ENCODE assay signal across 20 cellular contexts in genomic region chr16:3652373-3653037, GRCh38. TPM values are rescaled to one million over a fixed set of nuclear protein-coding genes. Genes with fewer than 3 reads are reported as not detected.
DNase-seq lines count a peak whose midpoint lies in the region; ATAC-seq and TF ChIP-seq lines count a peak whose summit lies in the region.
"Had no signal": no experiment of that assay in that cellular context is flagged by ENCODE, and none has a peak within 500 bp of the region (broad histone marks: within the 10 kb centered on the region; RNA-seq: fewer than 3 reads in every experiment).

No MANE protein-coding gene starts in this region.

- intact Hi-C loops in sciatic nerve (cut with DNase I) = no loop called here

- H3K27me3 Mint-ChIP-seq in chondrocyte (ENCODE audit: low read depth) = no peaks in the 10 kb centered on the region
- H3K27me3 Mint-ChIP-seq: activated B cell treated with CpG ODN at 0.5 μM for 24 hours, brain, memory B cell had no signal

- ATAC-seq in sciatic nerve = no peak
- ATAC-seq in GM21786 (IDR thresholded peaks at IDR 0.05; ENCODE audit: unreplicated experiment) = no peak

- DNase-seq in DMS 273 (lab: John Stamatoyannopoulos, UW; ENCODE audit: unreplicated experiment) = peak; percentile 78
- DNase-seq in H7 = peak; percentile 61
- DNase-seq in chondrocyte (ENCODE audit: low spot score) = peak; percentile 68
- DNase-seq in sciatic nerve (ENCODE audit: low spot score) = peak; percentile 52
- no peak for DNase-seq in medulla oblongata (ENCODE audit: extremely low spot score)
- no peak for DNase-seq in A172 (ENCODE audit: low spot score)
- DNase-seq: activated B cell treated with CpG ODN at 0.5 μM for 24 hours; activated naive CD4-positive, alpha-beta T cell treated with Interleukin-2 at 50 U/mL for 16 hours; glutamatergic neuron; immature natural killer cell; MG63; NCI-H187 treated with DMSO at 0.1 percent for 48 hours; nephron progenitor cell; stimulated activated CD4-positive, alpha-beta T cell treated with anti-CD3 and anti-CD28 coated beads, Interleukin-1b, Interleukin-23, amount 100 ng/mL, for 48 hours; testis had no signal

- no peaks in the 10 kb centered on the region for H3K4me1 Mint-ChIP-seq in chondrocyte (ENCODE audit: low read depth)
- H3K4me1 Mint-ChIP-seq: brain had no signal

- H3K36me3 Mint-ChIP-seq in chondrocyte (ENCODE audit: low read depth) = peaks cover 14% of the 10 kb centered on the region

- H3K36me3 ChIP-seq in H7 (replicated peaks; ENCODE audit: control insufficient read depth, insufficient read depth, low read length) = peaks cover 4% of the 10 kb centered on the region

- no peak overlapping the region for H3K4me3 ChIP-seq in H7 (ENCODE audit: insufficient read depth, low read depth, low read length)
- H3K4me3 ChIP-seq: dorsolateral prefrontal cortex, MG63, testis had no signal

- no peaks in the 10 kb centered on the region for H3K9me3 Mint-ChIP-seq in chondrocyte (ENCODE audit: low read depth)
- H3K9me3 Mint-ChIP-seq: activated B cell treated with CpG ODN at 0.5 μM for 24 hours; brain; immature natural killer cell; memory B cell; nephron progenitor cell; T-helper 1 cell treated with Interleukin-12 subunit alpha and Interleukin-12 subunit beta and Interleukin-4 antibody, amounts not matched to agents 30 μg/mL and 1 μg/mL, for 36 hours had no signal

- no peak overlapping the region for H3K27ac Mint-ChIP-seq in chondrocyte (ENCODE audit: unreplicated experiment)
- H3K27ac Mint-ChIP-seq: activated B cell treated with CpG ODN at 0.5 μM for 24 hours; immature natural killer cell; memory B cell; nephron progenitor cell; T-helper 1 cell treated with Interleukin-12 subunit alpha and Interleukin-12 subunit beta and Interleukin-4 antibody, amounts not matched to agents 30 μg/mL and 1 μg/mL, for 36 hours had no signal

- H3K4me3 Mint-ChIP-seq in chondrocyte (ENCODE audit: unreplicated experiment) = no peak overlapping the region
- H3K4me3 Mint-ChIP-seq: activated B cell treated with CpG ODN at 0.5 μM for 24 hours; brain; immature natural killer cell; memory B cell; nephron progenitor cell; T-helper 1 cell treated with Interleukin-12 subunit alpha and Interleukin-12 subunit beta and Interleukin-4 antibody, amounts not matched to agents 30 μg/mL and 1 μg/mL, for 36 hours had no signal

- H3K27me3 ChIP-seq in H7 (ENCODE audit: control insufficient read depth, insufficient read depth, low read length) = no peaks in the 10 kb centered on the region
- H3K27me3 ChIP-seq: dorsolateral prefrontal cortex, MG63, testis had no signal

- TF ChIP-seq CTCF in chondrocyte (IDR thresholded peaks at IDR 0.05) = no peak

RNA-seq across cellular contexts. Expression of gene DNASE1, which starts 2.0 kb away (rescaled TPM):
- total RNA-seq in H7 (2014; rRNA removed; shearing (Covaris generic)) = 13.8 and 23.7 TPM in 2 replicates
- total RNA-seq in chondrocyte (10.3 to 17.8 TPM (median 12.2 TPM) in 3 replicates), sciatic nerve (24.7 TPM)
- total RNA-seq in A172 (2014; rRNA removed; shearing (Covaris generic)) = 7.8 and 10.5 TPM in 2 replicates

RNA-seq across cellular contexts. Expression of gene SLX4, which starts 41.1 kb away (rescaled TPM):
- total RNA-seq in H7 (2014; rRNA removed; shearing (Covaris generic)) = 8.4 and 11.3 TPM in 2 replicates
- total RNA-seq in chondrocyte = 9.3 to 11.8 TPM (median 9.9 TPM) in 3 replicates
- 6.5 TPM for total RNA-seq in sciatic nerve
- 7.0 and 7.4 TPM in 2 replicates for total RNA-seq in A172 (2014; rRNA removed; shearing (Covaris generic))

Comparison
In these comparisons a context has a peak if more than half of its experiments do, and no peak if none do; other contexts are left out.
1. DNase-seq: peak in DMS 273 (single experiment), H7 (single experiment), chondrocyte (single experiment) and sciatic nerve (single experiment); none in medulla oblongata (single experiment) and A172 (single experiment).